7 cellular contexts compared by ENCODE assay signal in the genomic region with DNA sequence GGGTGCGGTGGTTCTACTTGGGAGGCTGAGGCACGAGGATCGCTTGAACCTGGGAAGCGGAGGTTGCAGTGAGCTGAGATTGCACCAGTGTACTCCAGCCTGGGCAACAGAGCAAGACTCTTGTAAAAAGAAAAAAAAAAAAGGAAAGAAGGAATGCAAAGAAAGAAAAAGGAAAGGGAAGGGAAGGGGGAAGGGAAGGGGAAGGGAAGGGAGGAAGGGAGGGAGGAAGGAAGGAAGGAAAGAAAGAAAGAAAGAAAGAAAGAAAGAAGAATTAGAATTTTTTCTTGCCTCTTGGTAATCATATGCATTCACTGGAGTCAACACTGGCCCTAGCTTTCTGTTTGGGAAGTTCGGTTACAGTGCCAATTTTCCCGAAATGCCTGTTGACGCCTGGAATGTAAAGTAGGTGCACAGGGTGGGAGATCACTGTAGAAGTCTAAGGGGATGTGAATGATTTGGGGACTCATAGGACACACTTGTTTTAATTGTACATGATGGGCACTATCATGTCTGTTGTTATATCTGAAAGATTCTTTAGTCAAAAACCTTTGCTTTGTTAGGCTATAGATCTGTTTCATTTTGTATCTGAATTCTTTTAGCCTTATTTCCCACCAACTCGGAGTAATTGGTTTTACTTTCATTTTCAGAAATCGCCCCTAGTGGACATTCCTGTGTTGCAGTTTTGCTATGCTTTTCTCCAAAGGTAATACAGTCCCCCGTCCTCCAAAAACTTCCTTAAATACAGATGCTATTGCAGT. TPM values are rescaled to one million over a fixed set of nuclear protein-coding genes. Genes with fewer than 3 reads are reported as not detected.
A peak's percentile ranks its signal among the peaks of the same experiment; 100 is the strongest.
DNase-seq lines count a peak whose midpoint lies in the region; ATAC-seq, FAIRE-seq and TF ChIP-seq lines count a peak whose summit lies in the region.

No MANE protein-coding gene starts in this region.

- no peaks in the 10 kb centered on the region for H3K27me3 ChIP-seq in pancreas

- H3K27ac ChIP-seq in pancreas: peak overlapping the region; percentile 21 to 88 (median 62)

- H3K36me3 Mint-ChIP-seq in activated naive CD4-positive, alpha-beta T cell treated with anti-CD3 and anti-CD28 coated beads, Interleukin-2, amount 50 U/mL, for 72 hours: peaks cover 0 to 4% of the 10 kb centered on the region in 2 donors

- intact Hi-C loops in pancreas (cut with DNase I): no loop called here

- no peaks in the 10 kb centered on the region for H3K4me1 ChIP-seq in pancreas

- no peak for FAIRE-seq in pancreas (lab: Jason Lieb, UNC)

- H3K36me3 ChIP-seq in pancreas: no peaks in the 10 kb centered on the region

- peak; percentile 81 to 82 for ATAC-seq in activated naive CD4-positive, alpha-beta T cell treated with anti-CD3 and anti-CD28 coated beads, Interleukin-2, amount 50 U/mL, for 72 hours
- ATAC-seq in pancreas: peak; percentile 87 to 95 (median 95)
- no peak for ATAC-seq in HG02642 (IDR thresholded peaks at IDR 0.05; ENCODE audit: poor library complexity, unreplicated experiment)

- DNase-seq in GDM1 (lab: John Stamatoyannopoulos, UW) (peak; percentile 14), HT-29 (ENCODE audit: low spot score) (peak; percentile 57), OCI-M1 (lab: John Stamatoyannopoulos, UW) (peak; percentile 95), globus pallidus (ENCODE audit: low spot score) (peak; percentile 65), pancreas (peak in 3 of 6 donors; percentile 40 to 62 (median 42))
- peak in 1 of 2 donors; percentile 48 for DNase-seq in activated naive CD4-positive, alpha-beta T cell treated with anti-CD3 and anti-CD28 coated beads, Interleukin-2, amount 50 U/mL, for 72 hours (ENCODE audit: low spot score in 2 of 2)

- H3K9me3 ChIP-seq in pancreas: no peaks in the 10 kb centered on the region

- TF ChIP-seq CTCF in pancreas (IDR thresholded peaks at IDR 0.05): peak; percentile 66 to 87 (median 84)

- H3K9me3 Mint-ChIP-seq in activated naive CD4-positive, alpha-beta T cell treated with anti-CD3 and anti-CD28 coated beads, Interleukin-2, amount 50 U/mL, for 72 hours: no peaks in the 10 kb centered on the region

- peak overlapping the region; percentile 0 to 52 (median 32) for H3K4me3 ChIP-seq in pancreas

- 38 to 39% methylated on average over 10 of the region's 10 CpGs for WGBS in pancreas, 2 donors

- peak overlapping the region; percentile 88 to 92 for H3K27ac Mint-ChIP-seq in activated naive CD4-positive, alpha-beta T cell treated with anti-CD3 and anti-CD28 coated beads, Interleukin-2, amount 50 U/mL, for 72 hours

RNA-seq across cellular contexts. Expression of a gene that starts 59.8 kb away (rescaled TPM):
- total RNA-seq in HT-29 (2014; rRNA removed; shearing (Covaris generic)): 5.2 and 6.8 TPM in 2 replicates
- 10 to 100 TPM; 32.6 to 41.8 TPM for total RNA-seq in activated naive CD4-positive, alpha-beta T cell treated with anti-CD3 and anti-CD28 coated beads, Interleukin-2, amount 50 U/mL, for 72 hours
- 10 to 100 TPM in 5 of 6 donors, 1 to 10 TPM in 1; 8.4 to 19.8 (median 10.9) TPM for total RNA-seq in pancreas
- polyA plus RNA-seq in pancreas: 10 to 100 TPM in 1 of 2 donors, 1 to 10 TPM in 1; 8.1 to 10.2 TPM
